11 cellular contexts compared by ENCODE assay signal in the genomic region with DNA sequence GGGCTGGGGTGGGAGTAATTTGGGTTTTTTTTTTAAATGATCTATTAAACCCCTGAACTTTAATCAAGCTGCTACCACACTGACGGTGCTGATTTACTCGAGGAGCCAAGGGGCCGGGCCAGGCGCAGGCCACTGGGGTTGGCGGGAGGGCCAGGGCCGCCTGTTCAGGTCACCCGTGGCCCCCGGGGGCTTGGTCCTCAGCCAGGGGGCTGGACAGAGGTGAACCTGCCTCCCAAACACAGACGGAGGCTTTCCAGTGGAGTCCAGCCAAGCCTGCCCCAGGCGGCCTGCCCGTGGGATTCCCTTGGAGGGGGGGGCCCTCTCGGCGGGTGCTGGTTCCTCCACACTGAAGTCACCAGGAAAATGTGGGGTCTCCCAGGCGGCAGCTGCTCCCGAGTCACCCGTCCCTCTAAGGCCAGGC.
DNase-seq lines count a peak whose midpoint lies in the region; ATAC-seq and TF ChIP-seq lines count a peak whose summit lies in the region.
"Had no signal": no experiment of that assay in that cellular context is flagged by ENCODE, and none has a peak within 500 bp of the region (broad histone marks: within the 10 kb centered on the region; RNA-seq: fewer than 3 reads in every experiment).

No MANE protein-coding gene starts in this region.

- H3K4me1 ChIP-seq in SJCRH30: peaks cover 3% of the 10 kb centered on the region; the same call in 1 of the 2 replicates
- H3K4me1 ChIP-seq in esophagus squamous epithelium: peaks cover 3 to 17% (median 8%) of the 10 kb centered on the region in 3 donors
- H3K4me1 ChIP-seq in thyroid gland: peaks cover 8 to 13% of the 10 kb centered on the region in 2 donors

- TF ChIP-seq POLR2A in esophagus squamous epithelium (IDR thresholded peaks at IDR 0.05): no peak
- TF ChIP-seq POLR2A in thyroid gland (IDR thresholded peaks at IDR 0.05): no peak

- peak overlapping the region; percentile 68 for H3K27ac ChIP-seq in SJCRH30
- H3K27ac ChIP-seq in esophagus squamous epithelium: peak overlapping the region; percentile 49 to 89 (median 83)
- peak overlapping the region; percentile 35 to 61 (median 57) for H3K27ac ChIP-seq in thyroid gland

- intact Hi-C loops in esophagus squamous epithelium (cut with DNase I) (no loop called here), thyroid gland (cut with DNase I) (no loop called here), Calu3 (cut with micrococcal nuclease; ENCODE audit: unreplicated experiment) (no loop called here)

- peak; percentile 57 to 65 for DNase-seq in SJCRH30
- DNase-seq in esophagus squamous epithelium (lab: John Stamatoyannopoulos, UW): no peak
- peak; percentile 17 for DNase-seq in nephron progenitor cell
- peak; percentile 56 to 57 for DNase-seq in thyroid gland
- DNase-seq in retina: no peak
- DNase-seq in pons (ENCODE audit: low spot score): no peak
- no peak for DNase-seq in Calu3
- DNase-seq: effector CD4-positive, alpha-beta T cell had no signal

- no TSS peak for BruUV-seq in Calu3 (replicated peaks; lab: Mats Ljungman, UMichigan)

- no peak overlapping the region for H3K4me3 Mint-ChIP-seq in nephron progenitor cell
- H3K4me3 Mint-ChIP-seq in Calu3 (ENCODE audit: low read depth, unreplicated experiment): no peak overlapping the region

- H3K36me3 Mint-ChIP-seq in nephron progenitor cell (ENCODE audit: low read depth) (no peaks in the 10 kb centered on the region), Calu3 (ENCODE audit: insufficient read depth, unreplicated experiment) (no peaks in the 10 kb centered on the region)
- H3K36me3 Mint-ChIP-seq: activated naive CD4-positive, alpha-beta T cell treated with anti-CD3 and anti-CD28 coated beads, Interleukin-2, amount 50 U/mL, for 72 hours had no signal

- H3K4me3 ChIP-seq in SJCRH30 (peak overlapping the region; percentile 57), esophagus squamous epithelium (peak overlapping the region in 3 of 4 donors; percentile 26 to 51 (median 35)), thyroid gland (replicated peaks in 1 of 3) (peak overlapping the region in 1 of 3 donors; percentile 14)
- H3K4me3 ChIP-seq: K562 had no signal

- CTCF ChIA-PET in Calu3 (lab: Charles Lee): no interaction called here

- H3K9me3 ChIP-seq in SJCRH30 (replicated peaks) (no peaks in the 10 kb centered on the region), esophagus squamous epithelium (no peaks in the 10 kb centered on the region), thyroid gland (no peaks in the 10 kb centered on the region)

- WGBS in esophagus squamous epithelium, 2 donors: 80% methylated on average over 1 of the region's 16 CpGs; no CpG with 5 or more reads in 1 of the 2 donors
- WGBS in thyroid gland, 2 donors: 9 to 20% methylated on average over 6 to 10 of the region's 16 CpGs

- H3K9me3 Mint-ChIP-seq in nephron progenitor cell: no peaks in the 10 kb centered on the region
- no peaks in the 10 kb centered on the region for H3K9me3 Mint-ChIP-seq in Calu3 (ENCODE audit: low read depth, unreplicated experiment)
- H3K9me3 Mint-ChIP-seq: activated naive CD4-positive, alpha-beta T cell treated with anti-CD3 and anti-CD28 coated beads, Interleukin-2, amount 50 U/mL, for 72 hours had no signal

- H3K27me3 Mint-ChIP-seq in nephron progenitor cell (ENCODE audit: low read depth, poor library complexity): peaks cover 10% of the 10 kb centered on the region
- peaks cover 25% of the 10 kb centered on the region for H3K27me3 Mint-ChIP-seq in Calu3 (ENCODE audit: unreplicated experiment)

- no peak for TF ChIP-seq CTCF in esophagus squamous epithelium (IDR thresholded peaks at IDR 0.05)
- TF ChIP-seq CTCF in nephron progenitor cell (IDR thresholded peaks at IDR 0.05): no peak
- no peak for TF ChIP-seq CTCF in thyroid gland (IDR thresholded peaks at IDR 0.05)
- TF ChIP-seq CTCF in Calu3 (IDR thresholded peaks at IDR 0.05; ENCODE audit: unreplicated experiment): no peak

- no peak for ATAC-seq in GM19467 (IDR thresholded peaks at IDR 0.05; ENCODE audit: unreplicated experiment)
- ATAC-seq: activated naive CD4-positive, alpha-beta T cell treated with anti-CD3 and anti-CD28 coated beads, Interleukin-2, amount 50 U/mL, for 72 hours; K562 had no signal

- H3K36me3 ChIP-seq in SJCRH30 (no peaks in the 10 kb centered on the region), esophagus squamous epithelium (no peaks in the 10 kb centered on the region), thyroid gland (no peaks in the 10 kb centered on the region)

- H3K27ac Mint-ChIP-seq in nephron progenitor cell: no peak overlapping the region
- no peak overlapping the region for H3K27ac Mint-ChIP-seq in Calu3 (ENCODE audit: unreplicated experiment)
- H3K27ac Mint-ChIP-seq: activated naive CD4-positive, alpha-beta T cell treated with anti-CD3 and anti-CD28 coated beads, Interleukin-2, amount 50 U/mL, for 72 hours had no signal

- H3K4me1 Mint-ChIP-seq in nephron progenitor cell: peaks cover 4% of the 10 kb centered on the region
- H3K4me1 Mint-ChIP-seq in Calu3 (ENCODE audit: low read depth, unreplicated experiment): no peaks in the 10 kb centered on the region

- no peaks in the 10 kb centered on the region for H3K27me3 ChIP-seq in SJCRH30
- H3K27me3 ChIP-seq in esophagus squamous epithelium: peaks cover 0 to 25% (median 0%) of the 10 kb centered on the region in 4 donors
- no peaks in the 10 kb centered on the region for H3K27me3 ChIP-seq in thyroid gland

Comparison
In these comparisons a context has a peak if more than half of its experiments do, and no peak if none do; other contexts are left out.
1. DNase-seq: peak in SJCRH30 (2 of 2), nephron progenitor cell (single experiment) and thyroid gland (2 of 2); none in esophagus squamous epithelium (single experiment), retina (single experiment), pons (single experiment) and Calu3 (single experiment).
2. Peak in every context shown above with its lines, with median percentiles within 50 percentile points of each other: H3K27ac ChIP-seq.